Comparison of ENCODE assay signal across 1 cellular context in genomic region chr2:70243804-70244584, GRCh38.
TF ChIP-seq lines count a peak whose summit lies in the region.

No MANE protein-coding gene starts in this region.

TF ChIP-seq in neural cell, 6 proteins besides CTCF, POLR2A, EP300 and RAD21:
- TF ChIP-seq TAF1 (IDR thresholded peaks at IDR 0.05; ENCODE audit: low read depth) (no peak), MXI1 (conservative IDR thresholded peaks at IDR 0.05; ENCODE audit: poor library complexity, severe bottlenecking) (no peak), EZH2 (IDR thresholded peaks at IDR 0.05; ENCODE audit: borderline replicate concordance, insufficient read depth, low read length, poor library complexity, severe bottlenecking) (no peak), POLR2AphosphoS5 (IDR thresholded peaks at IDR 0.05) (no peak), SMC3 (conservative IDR thresholded peaks at IDR 0.05; ENCODE audit: poor library complexity) (no peak)
- TF ChIP-seq, protein P1, sequence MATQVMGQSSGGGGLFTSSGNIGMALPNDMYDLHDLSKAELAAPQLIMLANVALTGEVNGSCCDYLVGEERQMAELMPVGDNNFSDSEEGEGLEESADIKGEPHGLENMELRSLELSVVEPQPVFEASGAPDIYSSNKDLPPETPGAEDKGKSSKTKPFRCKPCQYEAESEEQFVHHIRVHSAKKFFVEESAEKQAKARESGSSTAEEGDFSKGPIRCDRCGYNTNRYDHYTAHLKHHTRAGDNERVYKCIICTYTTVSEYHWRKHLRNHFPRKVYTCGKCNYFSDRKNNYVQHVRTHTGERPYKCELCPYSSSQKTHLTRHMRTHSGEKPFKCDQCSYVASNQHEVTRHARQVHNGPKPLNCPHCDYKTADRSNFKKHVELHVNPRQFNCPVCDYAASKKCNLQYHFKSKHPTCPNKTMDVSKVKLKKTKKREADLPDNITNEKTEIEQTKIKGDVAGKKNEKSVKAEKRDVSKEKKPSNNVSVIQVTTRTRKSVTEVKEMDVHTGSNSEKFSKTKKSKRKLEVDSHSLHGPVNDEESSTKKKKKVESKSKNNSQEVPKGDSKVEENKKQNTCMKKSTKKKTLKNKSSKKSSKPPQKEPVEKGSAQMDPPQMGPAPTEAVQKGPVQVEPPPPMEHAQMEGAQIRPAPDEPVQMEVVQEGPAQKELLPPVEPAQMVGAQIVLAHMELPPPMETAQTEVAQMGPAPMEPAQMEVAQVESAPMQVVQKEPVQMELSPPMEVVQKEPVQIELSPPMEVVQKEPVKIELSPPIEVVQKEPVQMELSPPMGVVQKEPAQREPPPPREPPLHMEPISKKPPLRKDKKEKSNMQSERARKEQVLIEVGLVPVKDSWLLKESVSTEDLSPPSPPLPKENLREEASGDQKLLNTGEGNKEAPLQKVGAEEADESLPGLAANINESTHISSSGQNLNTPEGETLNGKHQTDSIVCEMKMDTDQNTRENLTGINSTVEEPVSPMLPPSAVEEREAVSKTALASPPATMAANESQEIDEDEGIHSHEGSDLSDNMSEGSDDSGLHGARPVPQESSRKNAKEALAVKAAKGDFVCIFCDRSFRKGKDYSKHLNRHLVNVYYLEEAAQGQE (IDR thresholded peaks at IDR 0.05; ENCODE audit: borderline replicate concordance), result no peak
